Comparison of ENCODE assay signal across 8 cellular contexts in genomic region chr3:33114622-33115023, GRCh38. TPM values are rescaled to one million over a fixed set of nuclear protein-coding genes. Genes with fewer than 3 reads are reported as not detected.
DNase-seq lines count a peak whose midpoint lies in the region; ATAC-seq, FAIRE-seq and TF ChIP-seq lines count a peak whose summit lies in the region.

No MANE protein-coding gene starts in this region.

- WGBS in A549 (ENCODE audit: missing lambda C conversion rate), result 9% methylated on average over 12 of the region's 14 CpGs

- CTCF ChIA-PET in A549 (lab: Yijun Ruan, JAX), result interaction anchor here (1.1 to 5.4 kb wide), 4 partner anchors 16 to 258 kb away, joined by 3 to 31 read pairs (median 9); no protein-coding TSS in a partner anchor

- TF ChIP-seq CTCF in A549 (IDR thresholded peaks at IDR 0.05) (no peak), cardiac fibroblast (IDR thresholded peaks at IDR 0.05; ENCODE audit: low read depth, low read length) (no peak)

- H3K9me3 ChIP-seq in A549, result no peaks in the 10 kb centered on the region
- no peaks in the 10 kb centered on the region for H3K9me3 ChIP-seq in muscle layer of colon (ENCODE audit: low read length)

- ATAC-seq in A549 (no peak; a peak in 1 of 6 replicates), left colon (no peak)

- no peak for DNase-seq in A549 (ENCODE audit: low read depth in 1 of 2, low spot score in 1 of 2)
- no peak for DNase-seq in HTR-8/SVneo (ENCODE audit: insufficient read length, low spot score)
- DNase-seq in cardiac fibroblast (ENCODE audit: low read depth in 2 of 2), result no peak
- no peak for DNase-seq in NCI-H1105 (lab: John Stamatoyannopoulos, UW)
- DNase-seq in left colon, result no peak
- no peak for DNase-seq in HT-29 (ENCODE audit: low spot score)
- DNase-seq in NCI-H774 (lab: John Stamatoyannopoulos, UW), result no peak

- intact Hi-C loops in left colon (cut with DNase I, micrococcal nuclease), result no loop called here

- peak overlapping the region; percentile 59 for H3K4me3 ChIP-seq in A549
- peak overlapping the region; percentile 64 for H3K4me3 ChIP-seq in cardiac fibroblast (replicated peaks in 1 of 2; ENCODE audit: low read depth in 2 of 2, low read length in 2 of 2)
- peak overlapping the region; percentile 63 to 76 for H3K4me3 ChIP-seq in muscle layer of colon (ENCODE audit: low read depth in 1 of 2, low read length in 2 of 2)

- FAIRE-seq in A549 (lab: Jason Lieb, UNC) (no peak), HTR-8/SVneo (lab: Jason Lieb, UNC) (peak; percentile 76)

- POLR2A ChIA-PET in A549 (lab: Yijun Ruan, JAX), result interaction anchor here (0.9 to 3.2 kb wide), 3 partner anchors 8 to 684 kb away, joined by 3 to 21 read pairs (median 5); partner anchors contain the start of genes GLB1, PDCD6IP and TMPPE

- no peaks in the 10 kb centered on the region for H3K36me3 ChIP-seq in muscle layer of colon (ENCODE audit: insufficient read depth, low read length)

- no peak for TF ChIP-seq EP300 in A549 (IDR thresholded peaks at IDR 0.05)

- H3K9ac ChIP-seq in muscle layer of colon (ENCODE audit: low read length), result peak overlapping the region; percentile 28

- H3K4me2 ChIP-seq in A549, result peak overlapping the region; percentile 90

- H3K4me1 ChIP-seq in A549, result peaks cover 15% of the 10 kb centered on the region
- H3K4me1 ChIP-seq in muscle layer of colon (ENCODE audit: insufficient read depth, low read length), result peaks cover 12% of the 10 kb centered on the region

- no peak for TF ChIP-seq RAD21 in A549 (conservative IDR thresholded peaks at IDR 0.05 in 1 of 2, IDR thresholded peaks at IDR 0.05 in 1 of 2)

- H3K27ac ChIP-seq in A549 (peak overlapping the region; percentile 82 to 96), muscle layer of colon (ENCODE audit: low read depth, low read length) (peak overlapping the region; percentile 94)

- no peak for TF ChIP-seq POLR2A in A549 (IDR thresholded peaks at IDR 0.05; ENCODE audit: low read length)

- H3K27me3 ChIP-seq in muscle layer of colon (ENCODE audit: control insufficient read depth in 1 of 2, insufficient read depth in 2 of 2, low read length in 2 of 2), result no peaks in the 10 kb centered on the region

TF ChIP-seq in A549, 52 proteins besides CTCF, POLR2A, EP300 and RAD21:
- TF ChIP-seq RCOR1 (IDR thresholded peaks at IDR 0.05; ENCODE audit: low read depth, low read length) (no peak), HOXB5 (CRISPR knock-in tag; IDR thresholded peaks at IDR 0.05) (no peak), HEYL (CRISPR knock-in tag; IDR thresholded peaks at IDR 0.05) (no peak), RFX5 (IDR thresholded peaks at IDR 0.05) (no peak), JUNB (IDR thresholded peaks at IDR 0.05) (no peak), FOSB (CRISPR knock-in tag; IDR thresholded peaks at IDR 0.05) (no peak)

RNA-seq across cellular contexts. Expression of gene CRTAP, which starts 0.8 kb away (rescaled TPM):
- 355 and 384 TPM in 2 replicates for polyA plus RNA-seq in A549 (2011; rRNA removed)
- polyA plus RNA-seq in A549 (2012; cell fraction: cytosol; rRNA removed), result 141 and 207 TPM in 2 replicates
- 73.1 and 74.0 TPM in 2 replicates for polyA plus RNA-seq in A549 (2012; cell fraction: nucleus; rRNA removed)
- 173 to 185 TPM (median 181 TPM) in 3 replicates for polyA plus RNA-seq in A549 (2017; fragmentation: RNase III; extraction: RNeasy Plus Mini Kit Qiagen cat#74134 plus additional on column Dnase treatment)
- polyA minus RNA-seq in A549 (2011; rRNA and poly(A)+ RNA removed), result 135 and 148 TPM in 2 replicates
- total RNA-seq in left colon, result 100 to 1,000 TPM in 1 of 2 donors, 10 to 100 TPM in 1; 63.5 to 114 TPM
- 24.4 and 36.0 TPM in 2 replicates for total RNA-seq in HT-29 (2014; rRNA removed; shearing (Covaris generic))

RNA-seq across cellular contexts. Expression of gene GLB1, which starts 17.7 kb away (rescaled TPM):
- polyA plus RNA-seq in A549 (2011; rRNA removed) (90.4 and 101 TPM in 2 replicates), A549 (2017; fragmentation: RNase III; extraction: RNeasy Plus Mini Kit Qiagen cat#74134 plus additional on column Dnase treatment) (44.3 to 53.3 TPM (median 51.7 TPM) in 3 replicates)
- polyA plus RNA-seq in A549 (2012; cell fraction: cytosol; rRNA removed), result 33.7 and 43.9 TPM in 2 replicates
- 64.9 and 83.8 TPM in 2 replicates for polyA plus RNA-seq in A549 (2012; cell fraction: nucleus; rRNA removed)
- 71.1 and 74.4 TPM in 2 replicates for polyA minus RNA-seq in A549 (2011; rRNA and poly(A)+ RNA removed)
- 10 to 100 TPM; 90.3 to 94.6 TPM for total RNA-seq in left colon
- total RNA-seq in HT-29 (2014; rRNA removed; shearing (Covaris generic)), result 30.0 and 31.1 TPM in 2 replicates

RNA-seq across cellular contexts. Expression of gene TMPPE, which starts 17.7 kb away (rescaled TPM):
- polyA plus RNA-seq in A549 (2011; rRNA removed) (2.4 and 2.5 TPM in 2 replicates), A549 (2017; fragmentation: RNase III; extraction: RNeasy Plus Mini Kit Qiagen cat#74134 plus additional on column Dnase treatment) (1.0 to 1.3 TPM (median 1.1 TPM) in 3 replicates)
- 1.4 and 1.6 TPM in 2 replicates for polyA plus RNA-seq in A549 (2012; cell fraction: cytosol; rRNA removed)
- 2.2 and 2.9 TPM in 2 replicates for polyA plus RNA-seq in A549 (2012; cell fraction: nucleus; rRNA removed)
- 9.3 and 11.3 TPM in 2 replicates for polyA minus RNA-seq in A549 (2011; rRNA and poly(A)+ RNA removed)
- 10 to 100 TPM; 13.2 to 16.7 TPM for total RNA-seq in left colon
- 3.1 and 3.8 TPM in 2 replicates for total RNA-seq in HT-29 (2014; rRNA removed; shearing (Covaris generic))
